In genomic region chr3:5187920-5188418, GRCh38 we compare ENCODE assay signal across 8 cellular contexts. TPM values are rescaled to one million over a fixed set of nuclear protein-coding genes. Genes with fewer than 3 reads are reported as not detected.
DNase-seq lines count a peak whose midpoint lies in the region; ATAC-seq and TF ChIP-seq lines count a peak whose summit lies in the region.

No MANE protein-coding gene starts in this region.

- peaks cover 10% of the 10 kb centered on the region for H3K36me3 Mint-ChIP-seq in IgD-negative memory B cell
- H3K36me3 Mint-ChIP-seq in activated CD8-positive, alpha-beta T cell treated with anti-CD3 and anti-CD28 coated beads for 36 hours (ENCODE audit: low read depth) = peaks cover 38% of the 10 kb centered on the region

- ATAC-seq in DND-41 (ENCODE audit: insufficient read depth, low read depth) = peak; percentile 12
- ATAC-seq in GM21619 (IDR thresholded peaks at IDR 0.05; ENCODE audit: unreplicated experiment) = peak; percentile 9
- peak; percentile 11 for ATAC-seq in activated CD8-positive, alpha-beta T cell treated with anti-CD3 and anti-CD28 coated beads for 36 hours

- POLR2A ChIA-PET in activated CD8-positive, alpha-beta T cell treated with anti-CD3 and anti-CD28 coated beads for 36 hours (lab: Charles Lee) = interaction anchor here (0.8 to 4.4 kb wide), 10 partner anchors 9 to 366 kb away, joined by 3 to 79 read pairs (median 8); partner anchors contain the start of genes ARL8B and BHLHE40

- peaks cover 85% of the 10 kb centered on the region for H3K79me2 ChIP-seq in DND-41 (ENCODE audit: insufficient read depth, low read length)

- H2AFZ ChIP-seq in DND-41 (ENCODE audit: low read depth, low read length) = peak overlapping the region; percentile 8; the same call in 1 of the 2 replicates

- H3K27ac Mint-ChIP-seq in IgD-negative memory B cell = peak overlapping the region; percentile 98 to 100 (median 98)
- H3K27ac Mint-ChIP-seq in activated CD8-positive, alpha-beta T cell treated with anti-CD3 and anti-CD28 coated beads for 36 hours = peak overlapping the region; percentile 94

- peak overlapping the region; percentile 98 for H3K27ac ChIP-seq in DND-41 (ENCODE audit: low read length)
- H3K27ac ChIP-seq in temporal lobe (ENCODE audit: low read depth, low read length) = peak overlapping the region; percentile 44

- peak overlapping the region; percentile 98 to 100 (median 100) for H3K4me3 Mint-ChIP-seq in IgD-negative memory B cell
- H3K4me3 Mint-ChIP-seq in activated CD8-positive, alpha-beta T cell treated with anti-CD3 and anti-CD28 coated beads for 36 hours = peak overlapping the region; percentile 100

- H3K27me3 ChIP-seq in DND-41 (ENCODE audit: insufficient read depth, low read length, poor library complexity) (no peaks in the 10 kb centered on the region), endocrine pancreas (ENCODE audit: control insufficient read depth, insufficient read depth, low read length) (no peaks in the 10 kb centered on the region)

- H3K4me3 ChIP-seq in DND-41 (ENCODE audit: low read depth in 1 of 2, low read length in 2 of 2) (peak overlapping the region; percentile 76 to 88), endocrine pancreas (ENCODE audit: control insufficient read depth, insufficient read depth, low read length) (no peak overlapping the region)

- TF ChIP-seq CTCF in DND-41 (IDR thresholded peaks at IDR 0.05; ENCODE audit: borderline replicate concordance, extremely low read depth, low read length, poor library complexity, severe bottlenecking) = no peak
- TF ChIP-seq CTCF in activated CD8-positive, alpha-beta T cell treated with anti-CD3 and anti-CD28 coated beads for 36 hours (IDR thresholded peaks at IDR 0.05) = no peak

- peaks cover 19% of the 10 kb centered on the region for H4K20me1 ChIP-seq in DND-41 (ENCODE audit: insufficient read depth, low read length)

- peaks cover 53% of the 10 kb centered on the region for H3K36me3 ChIP-seq in DND-41 (ENCODE audit: insufficient read depth, low read length)
- H3K36me3 ChIP-seq in endocrine pancreas (ENCODE audit: control insufficient read depth, insufficient read depth, low read length) = no peaks in the 10 kb centered on the region

- H3K9ac ChIP-seq in DND-41 (ENCODE audit: low read depth, low read length) = peak overlapping the region; percentile 99
- peak overlapping the region; percentile 93 for H3K9ac ChIP-seq in endocrine pancreas (ENCODE audit: control insufficient read depth, insufficient read depth, low read length)

- CTCF ChIA-PET in activated CD8-positive, alpha-beta T cell treated with anti-CD3 and anti-CD28 coated beads for 36 hours (lab: Charles Lee) = interaction anchor here (1.4 to 2.6 kb wide), 3 partner anchors 9 to 65 kb away, joined by 6 to 9 read pairs (median 7); partner anchors contain the start of gene ARL8B

- H3K9me3 Mint-ChIP-seq in IgD-negative memory B cell = peaks cover 0 to 3% (median 1%) of the 10 kb centered on the region in 3 donors
- no peaks in the 10 kb centered on the region for H3K9me3 Mint-ChIP-seq in activated CD8-positive, alpha-beta T cell treated with anti-CD3 and anti-CD28 coated beads for 36 hours

- H3K9me3 ChIP-seq in DND-41 (ENCODE audit: insufficient read depth, low read length, severe bottlenecking) = no peaks in the 10 kb centered on the region
- no peaks in the 10 kb centered on the region for H3K9me3 ChIP-seq in endocrine pancreas (ENCODE audit: control insufficient read depth, low read length)

- intact Hi-C loops in activated CD8-positive, alpha-beta T cell treated with anti-CD3 and anti-CD28 coated beads for 36 hours (cut with micrococcal nuclease) = no loop called here

- H3K4me2 ChIP-seq in DND-41 (ENCODE audit: insufficient read depth, low read length) = peak overlapping the region; percentile 94

- DNase-seq in DND-41 (peak; percentile 49), midbrain (lab: John Stamatoyannopoulos, UW) (peak; percentile 37), GDM1 (lab: John Stamatoyannopoulos, UW) (no peak)
- peak; percentile 64 for DNase-seq in activated CD8-positive, alpha-beta T cell treated with anti-CD3 and anti-CD28 coated beads for 36 hours

- H3K27me3 Mint-ChIP-seq in IgD-negative memory B cell = no peaks in the 10 kb centered on the region
- H3K27me3 Mint-ChIP-seq in activated CD8-positive, alpha-beta T cell treated with anti-CD3 and anti-CD28 coated beads for 36 hours = no peaks in the 10 kb centered on the region

- peaks cover 49 to 55% (median 52%) of the 10 kb centered on the region in 3 donors for H3K4me1 Mint-ChIP-seq in IgD-negative memory B cell
- peaks cover 27% of the 10 kb centered on the region for H3K4me1 Mint-ChIP-seq in activated CD8-positive, alpha-beta T cell treated with anti-CD3 and anti-CD28 coated beads for 36 hours (ENCODE audit: low read depth)

- H3K4me1 ChIP-seq in DND-41 (ENCODE audit: insufficient read depth, low read length) = peaks cover 66% of the 10 kb centered on the region
- peaks cover 10% of the 10 kb centered on the region for H3K4me1 ChIP-seq in endocrine pancreas (ENCODE audit: control insufficient read depth, insufficient read depth, low read length)

RNA-seq across cellular contexts. Expression of gene EDEM1, which starts 0.5 kb away (rescaled TPM):
- polyA plus RNA-seq in IgD-negative memory B cell = 58.4 TPM
- 100 to 1,000 TPM; 156 to 159 TPM for total RNA-seq in activated CD8-positive, alpha-beta T cell treated with anti-CD3 and anti-CD28 coated beads for 36 hours
- 10.6 TPM for total RNA-seq in temporal lobe

Comparison
In these comparisons a context has a peak if more than half of its experiments do, and no peak if none do; other contexts are left out.
1. RNA of gene EDEM1, which starts 0.5 kb away (total RNA-seq): 156 to 159 TPM in activated CD8-positive, alpha-beta T cell treated with anti-CD3 and anti-CD28 coated beads for 36 hours; 10.6 TPM in temporal lobe (single experiment); every median in the first group is over 10 times any median in the second.
2. Peak in every context shown above with its lines, with median percentiles within 50 percentile points of each other: ATAC-seq.